ENCODE assay signal across 10 cellular contexts in genomic region chr1:89363638-89364536, GRCh38. TPM values are rescaled to one million over a fixed set of nuclear protein-coding genes. Genes with fewer than 3 reads are reported as not detected.
A peak's percentile ranks its signal among the peaks of the same experiment; 100 is the strongest.
DNase-seq lines count a peak whose midpoint lies in the region; ATAC-seq, FAIRE-seq and TF ChIP-seq lines count a peak whose summit lies in the region.
"Had no signal": no experiment of that assay in that cellular context is flagged by ENCODE, and none has a peak within 500 bp of the region (broad histone marks: within the 10 kb centered on the region; RNA-seq: fewer than 3 reads in every experiment).

A gene with protein sequence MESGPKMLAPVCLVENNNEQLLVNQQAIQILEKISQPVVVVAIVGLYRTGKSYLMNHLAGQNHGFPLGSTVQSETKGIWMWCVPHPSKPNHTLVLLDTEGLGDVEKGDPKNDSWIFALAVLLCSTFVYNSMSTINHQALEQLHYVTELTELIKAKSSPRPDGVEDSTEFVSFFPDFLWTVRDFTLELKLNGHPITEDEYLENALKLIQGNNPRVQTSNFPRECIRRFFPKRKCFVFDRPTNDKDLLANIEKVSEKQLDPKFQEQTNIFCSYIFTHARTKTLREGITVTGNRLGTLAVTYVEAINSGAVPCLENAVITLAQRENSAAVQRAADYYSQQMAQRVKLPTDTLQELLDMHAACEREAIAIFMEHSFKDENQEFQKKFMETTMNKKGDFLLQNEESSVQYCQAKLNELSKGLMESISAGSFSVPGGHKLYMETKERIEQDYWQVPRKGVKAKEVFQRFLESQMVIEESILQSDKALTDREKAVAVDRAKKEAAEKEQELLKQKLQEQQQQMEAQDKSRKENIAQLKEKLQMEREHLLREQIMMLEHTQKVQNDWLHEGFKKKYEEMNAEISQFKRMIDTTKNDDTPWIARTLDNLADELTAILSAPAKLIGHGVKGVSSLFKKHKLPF (plus strand): TSS chr1:89364059. CDS start chr1:89368552, 4,493 bp downstream.

- H3K4ac ChIP-seq in H1 (replicated peaks; ENCODE audit: insufficient read length, low read depth, low read length): no peak within 1 kb of the TSS

- H3K79me1 ChIP-seq in H1 (ENCODE audit: low read depth, low read length): no peaks in the 10 kb centered on the region

- H3K18ac ChIP-seq in H1 (ENCODE audit: extremely low read depth, low read length): no peak within 1 kb of the TSS

- no peak for FAIRE-seq in H1 (lab: Jason Lieb, UNC)

- no peak for DNase-seq in activated naive CD4-positive, alpha-beta T cell (lab: John Stamatoyannopoulos, UW)
- peak in 1 of 2 experiments; percentile 48 for DNase-seq in H1 (ENCODE audit: low read depth in 1 of 2, low spot score in 2 of 2)
- DNase-seq in thyroid gland: peak in 1 of 2 donors; percentile 15
- no peak for DNase-seq in SIG-M5 treated with dmso at 0.1 percent for 504 hours (lab: John Stamatoyannopoulos, UW; ENCODE audit: unreplicated experiment)
- no peak for DNase-seq in C1 segment of cervical spinal cord (lab: John Stamatoyannopoulos, UW)
- DNase-seq: Calu3 had no signal

- no peak within 1 kb of the TSS for H3K56ac ChIP-seq in H1 (replicated peaks; ENCODE audit: insufficient read length, low read depth, low read length)

- peaks cover 0 to 4% (median 0%) of the 10 kb centered on the region in 4 experiments; a peak in 1 of 7 replicates for H3K4me1 ChIP-seq in H1 (replicated peaks in 1 of 4; ENCODE audit: control insufficient read depth in 3 of 4, insufficient read depth in 4 of 4, low read length in 3 of 4)
- peaks cover 7 to 9% of the 10 kb centered on the region in 2 donors for H3K4me1 ChIP-seq in thyroid gland

- H4K20me1 ChIP-seq in H1 (replicated peaks in 1 of 2; ENCODE audit: control insufficient read depth in 1 of 2, insufficient read depth in 2 of 2, low read length in 2 of 2): no peaks in the 10 kb centered on the region

- H4K8ac ChIP-seq in H1 (ENCODE audit: extremely low read depth, insufficient read depth, low read length): no peak within 1 kb of the TSS

- H2BK20ac ChIP-seq in H1 (ENCODE audit: low read length): no peak within 1 kb of the TSS

- no peak within 1 kb of the TSS for H2AFZ ChIP-seq in H1 (ENCODE audit: low read length)

- H3K27me3 ChIP-seq in H1 (replicated peaks in 1 of 4; ENCODE audit: control insufficient read depth in 3 of 4, extremely low read depth in 1 of 4, insufficient read depth in 3 of 4, low read length in 3 of 4): peaks cover 0 to 1% (median 0%) of the 10 kb centered on the region in 4 experiments; a peak in 1 of 7 replicates
- no peaks in the 10 kb centered on the region for H3K27me3 ChIP-seq in thyroid gland

- H3K9me3 ChIP-seq in H1 (ENCODE audit: insufficient read depth in 2 of 2, low read depth in 1 of 2, low read length in 1 of 2): no peaks in the 10 kb centered on the region
- H3K9me3 ChIP-seq in thyroid gland: no peaks in the 10 kb centered on the region

- H3K9me3 Mint-ChIP-seq in activated naive CD4-positive, alpha-beta T cell treated with anti-CD3 and anti-CD28 coated beads, Interleukin-2, amount 50 U/mL, for 24 hours: no peaks in the 10 kb centered on the region

- no peak for TF ChIP-seq EP300 in H1 (IDR thresholded peaks at IDR 0.05; ENCODE audit: borderline replicate concordance in 1 of 2, low read depth in 2 of 2, low read length in 2 of 2)

- no peaks in the 10 kb centered on the region for H3K27me3 Mint-ChIP-seq in activated naive CD4-positive, alpha-beta T cell treated with anti-CD3 and anti-CD28 coated beads, Interleukin-2, amount 50 U/mL, for 24 hours

- no peaks in the 10 kb centered on the region for H3K36me3 Mint-ChIP-seq in activated naive CD4-positive, alpha-beta T cell treated with anti-CD3 and anti-CD28 coated beads, Interleukin-2, amount 50 U/mL, for 24 hours

- H3K23me2 ChIP-seq in H1 (ENCODE audit: low read depth, low read length): no peaks in the 10 kb centered on the region

- H3K27ac Mint-ChIP-seq in activated naive CD4-positive, alpha-beta T cell treated with anti-CD3 and anti-CD28 coated beads, Interleukin-2, amount 50 U/mL, for 24 hours: peak within 1 kb of the TSS; percentile 56

- CTCF ChIA-PET in H1 (lab: Charles Lee; ENCODE audit: partially characterized antibody): interaction anchor here (0.9 to 3.0 kb wide), 6 partner anchors 9 to 394 kb away, joined by 3 to 10 read pairs (median 4); no protein-coding TSS in a partner anchor

- no peak within 1 kb of the TSS for H3K23ac ChIP-seq in H1 (ENCODE audit: insufficient read length)

- H3K4me3 ChIP-seq in H1 (ENCODE audit: extremely low read depth in 1 of 4, insufficient read depth in 2 of 4, low read depth in 3 of 4, low read length in 4 of 4) (no peak within 1 kb of the TSS), thyroid gland (replicated peaks in 1 of 3) (no peak within 1 kb of the TSS)

- H3K79me2 ChIP-seq in H1 (ENCODE audit: control insufficient read depth in 1 of 2, insufficient read depth in 2 of 2, low read length in 2 of 2): no peaks in the 10 kb centered on the region

- H3K36me3 ChIP-seq in H1 (ENCODE audit: control insufficient read depth in 2 of 4, insufficient read depth in 4 of 4, low read length in 3 of 4): no peaks in the 10 kb centered on the region
- H3K36me3 ChIP-seq in thyroid gland: no peaks in the 10 kb centered on the region

- H3K9ac ChIP-seq in H1 (replicated peaks in 1 of 4; ENCODE audit: extremely low read depth in 1 of 4, low read depth in 3 of 4, low read length in 3 of 4): no peak within 1 kb of the TSS

- H4K5ac ChIP-seq in H1 (ENCODE audit: insufficient read length, low read depth, low read length): no peak within 1 kb of the TSS

- no peak within 1 kb of the TSS for H2BK5ac ChIP-seq in H1 (ENCODE audit: low read depth, low read length)

- intact Hi-C loops in thyroid gland (cut with DNase I): no loop called here

- WGBS in H1 (ENCODE audit: extremely low coverage in 1 of 2, insufficient coverage in 1 of 2, insufficient read length in 1 of 2, insufficient replicate concordance in 2 of 2, low coverage in 1 of 2, low lambda C conversion rate in 2 of 2, missing lambda C conversion rate in 1 of 2), 2 experiments: 74% methylated on average over 7 of the region's 10 CpGs; no CpG with 5 or more reads in 1 of the 2 experiments
- WGBS in thyroid gland, 2 donors: 56 to 65% methylated on average over 10 of the region's 10 CpGs

- peak within 1 kb of the TSS; percentile 11 for H3K4me3 Mint-ChIP-seq in activated naive CD4-positive, alpha-beta T cell treated with anti-CD3 and anti-CD28 coated beads, Interleukin-2, amount 50 U/mL, for 24 hours

- no peak within 1 kb of the TSS for H2AK5ac ChIP-seq in H1 (ENCODE audit: low read depth, low read length)

- POLR2A ChIA-PET in H1 (lab: Charles Lee; ENCODE audit: partially characterized antibody): no interaction called here

- H3K4me2 ChIP-seq in H1 (ENCODE audit: insufficient read depth in 1 of 2, low read depth in 2 of 2, low read length in 2 of 2): no peak within 1 kb of the TSS

- no peak within 1 kb of the TSS for H2BK12ac ChIP-seq in H1 (ENCODE audit: low read depth, low read length)

- H2BK120ac ChIP-seq in H1 (replicated peaks; ENCODE audit: low read depth, low read length): no peak within 1 kb of the TSS

- no peak within 1 kb of the TSS for H2BK15ac ChIP-seq in H1 (ENCODE audit: low read length)

- no peak within 1 kb of the TSS for H4K91ac ChIP-seq in H1 (replicated peaks; ENCODE audit: insufficient read length, low read length)

- no peak for TF ChIP-seq RAD21 in H1 (IDR thresholded peaks at IDR 0.05 in 1 of 2, conservative IDR thresholded peaks at IDR 0.05 in 1 of 2; ENCODE audit: low read depth in 2 of 2, low read length in 2 of 2)

- no peak within 1 kb of the TSS for H3K14ac ChIP-seq in H1 (ENCODE audit: insufficient read length)

- peak; percentile 24 for ATAC-seq in HG03571 (IDR thresholded peaks at IDR 0.05; ENCODE audit: unreplicated experiment)
- ATAC-seq in GM21717 (IDR thresholded peaks at IDR 0.05; ENCODE audit: unreplicated experiment): no peak

- TF ChIP-seq POLR2A in H1 (IDR thresholded peaks at IDR 0.05; ENCODE audit: control extremely low read depth in 1 of 2, low read depth in 2 of 2, low read length in 2 of 2) (no peak), thyroid gland (IDR thresholded peaks at IDR 0.05) (no peak)

- TF ChIP-seq CTCF in H1 (IDR thresholded peaks at IDR 0.05; ENCODE audit: control extremely low read depth in 1 of 3, insufficient read depth in 1 of 3, low read depth in 1 of 3, low read length in 3 of 3): no peak
- TF ChIP-seq CTCF in thyroid gland (IDR thresholded peaks at IDR 0.05): no peak

- H3K27ac ChIP-seq in H1 (ENCODE audit: low read depth, low read length): no peak within 1 kb of the TSS
- peak within 1 kb of the TSS; percentile 6 to 67 (median 30) for H3K27ac ChIP-seq in thyroid gland

- peaks cover 16% of the 10 kb centered on the region for H3K4me1 Mint-ChIP-seq in activated naive CD4-positive, alpha-beta T cell treated with anti-CD3 and anti-CD28 coated beads, Interleukin-2, amount 50 U/mL, for 24 hours

TF ChIP-seq in H1, 55 proteins besides CTCF, POLR2A, EP300 and RAD21:
- TF ChIP-seq SP2 (IDR thresholded peaks at IDR 0.05; ENCODE audit: low read length) (no peak), BACH1 (IDR thresholded peaks at IDR 0.05; ENCODE audit: low read length) (peak; percentile 32; the same call in 1 of the 2 replicates)

RNA-seq across cellular contexts. Expression of the gene that starts here (rescaled TPM):
- total RNA-seq in H1 (2021; fragmentation: NEBNext Ultra II Directional; extraction: Animal tissue kit (Norgen Biotek cat#: 25700)): not detected in 2 replicates
- not detected in 2 replicates for polyA plus RNA-seq in H1 (2011; rRNA removed)
- not detected for polyA plus RNA-seq in H1 (2011; cell fraction: cytosol; rRNA removed)
- not detected for polyA plus RNA-seq in H1 (2011; cell fraction: nucleus; rRNA removed)
- not detected in 4 replicates for polyA plus RNA-seq in H1 (2012, experiment 1 of 2)
- polyA plus RNA-seq in H1 (2012, experiment 2 of 2): not detected
- polyA plus RNA-seq in H1 (2013, experiment 1 of 2): not detected
- 0.02 TPM for polyA plus RNA-seq in H1 (2013, experiment 2 of 2)
- 0.05 TPM in 1 of 2 replicates, not detected in the other for polyA minus RNA-seq in H1 (2011; rRNA and poly(A)+ RNA removed)
- polyA minus RNA-seq in H1 (2011; cell fraction: cytosol; rRNA and poly(A)+ RNA removed): not detected
- polyA minus RNA-seq in H1 (2011; cell fraction: nucleus; rRNA and poly(A)+ RNA removed): not detected
- under 1 TPM in 1 of 4 donors, not detected in 3; 0.89 TPM for total RNA-seq in thyroid gland
- total RNA-seq: subcutaneous adipose tissue had no signal
